Comparison of ENCODE assay signal across 15 cellular contexts in genomic region chr2:152488075-152488474, GRCh38.
"Had no signal": no experiment of that assay in that cellular context is flagged by ENCODE, and none has a peak within 500 bp of the region (broad histone marks: within the 10 kb centered on the region; RNA-seq: fewer than 3 reads in every experiment).

No MANE protein-coding gene starts in this region.

- DNase-seq: activated CD4-positive, alpha-beta T cell treated with anti-CD3 and anti-CD28 coated beads, Interleukin-2, amount 50 U/mL, for 4 hours; activated naive CD4-positive, alpha-beta T cell treated with Interleukin-2 at 50 U/mL for 16 hours; aorta; effector memory CD4-positive, alpha-beta T cell; foreskin melanocyte; head of caudate nucleus; immature natural killer cell; nephron progenitor cell; right cardiac atrium; stimulated activated naive CD8-positive, alpha-beta T cell treated with anti-CD3 and anti-CD28 coated beads, Interleukin-15, Interleukin-2, amounts not matched to agents 100 U/mL and 50 U/mL, for 24 hours; testis; upper lobe of left lung had no signal

- H3K27ac ChIP-seq: testis, upper lobe of left lung had no signal

- H3K9me3 ChIP-seq: testis, upper lobe of left lung had no signal

- H3K36me3 ChIP-seq: upper lobe of left lung had no signal

- H3K4me2 ChIP-seq: smooth muscle cell had no signal

- H3K27me3 ChIP-seq: testis, upper lobe of left lung had no signal

- ATAC-seq: activated CD4-positive, CD25-positive, alpha-beta regulatory T cell treated with anti-CD3 and anti-CD28 coated beads, Interleukin-2, amount 50 U/mL, for 24 hours; activated T-helper 17 cell treated with anti-CD3 and anti-CD28 coated beads, Interleukin-2, amount 50 U/mL, for 72 hours; right cardiac atrium; stimulated activated naive CD8-positive, alpha-beta T cell treated with anti-CD3 and anti-CD28 coated beads, Interleukin-15, Interleukin-2, amounts not matched to agents 100 U/mL and 50 U/mL, for 24 hours had no signal

- H3K4me3 ChIP-seq: smooth muscle cell, testis, upper lobe of left lung had no signal
